In the genomic region with DNA sequence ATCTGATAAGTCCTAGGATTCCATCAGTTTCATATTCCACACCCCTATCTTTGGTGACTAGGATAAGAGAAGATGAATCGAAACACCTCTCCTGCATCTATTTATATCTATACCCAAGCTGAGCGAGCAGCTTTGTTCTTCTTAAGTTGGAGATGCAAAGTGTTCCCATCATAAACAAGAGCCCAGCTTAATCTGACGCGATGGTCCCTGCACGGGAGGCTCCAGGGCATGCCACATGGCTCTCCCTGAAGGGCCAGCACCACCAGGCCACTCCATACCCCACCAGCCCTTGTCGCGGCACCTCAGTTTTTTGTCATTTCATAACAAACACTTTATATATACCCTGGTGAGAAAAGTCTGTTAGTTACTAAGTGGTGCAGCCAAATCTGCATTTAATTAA, we compare ENCODE assay signal across 10 cellular contexts.
"Had no signal": no experiment of that assay in that cellular context is flagged by ENCODE, and none has a peak within 500 bp of the region (broad histone marks: within the 10 kb centered on the region; RNA-seq: fewer than 3 reads in every experiment).

No MANE protein-coding gene starts in this region.

- DNase-seq: GM23248, GOT3, H9, HCEC 1CT, HFFc6 had no signal

- H3K9ac ChIP-seq: GM23248 had no signal

- H3K9me3 ChIP-seq: HAP-1 had no signal

- FAIRE-seq: H1, H54 had no signal

- H2AFZ ChIP-seq: GM23248, GM23338 had no signal

- ATAC-seq: GM23338, HCT116 had no signal

- H3K4me1 ChIP-seq: HAP-1 had no signal

- H3K27ac ChIP-seq: GM23248 had no signal

- H3K4me2 ChIP-seq: GM23338 had no signal

- H3K36me3 ChIP-seq: HAP-1 had no signal

- H3K4me3 ChIP-seq: GM23248, GM23338, HAP-1 had no signal
